Comparison of ENCODE assay signal across 8 cellular contexts in genomic region chr4:139556071-139556734, GRCh38. TPM values are rescaled to one million over a fixed set of nuclear protein-coding genes. Genes with fewer than 3 reads are reported as not detected.
DNase-seq lines count a peak whose midpoint lies in the region; ATAC-seq and TF ChIP-seq lines count a peak whose summit lies in the region.

Gene SETD7 (minus strand): TSS chr4:139556219. CDS start chr4:139556137, 82 bp downstream.

- H3K4me1 ChIP-seq in Karpas-422 (ENCODE audit: low read length) (peaks cover 79% of the 10 kb centered on the region), SJCRH30 (peaks cover 29% of the 10 kb centered on the region), subcutaneous abdominal adipose tissue (ENCODE audit: control insufficient read depth in 5 of 5, insufficient read depth in 5 of 5, low read length in 5 of 5) (peaks cover 7 to 78% (median 55%) of the 10 kb centered on the region in 5 donors)

- peak within 1 kb of the TSS; percentile 99 for H3K4me3 Mint-ChIP-seq in CD14-positive monocyte
- peak within 1 kb of the TSS; percentile 97 for H3K4me3 Mint-ChIP-seq in nephron progenitor cell

- DNase-seq in CD14-positive monocyte (ENCODE audit: low spot score) (peak; percentile 59), Karpas-422 (peak; percentile 90), SJCRH30 (peak; percentile 71 to 75), foreskin fibroblast (peak; percentile 78 to 92), nephron progenitor cell (peak; percentile 67)
- DNase-seq in activated naive CD4-positive, alpha-beta T cell (lab: John Stamatoyannopoulos, UW) = peak; percentile 28 to 45 (median 32)

- H3K27me3 ChIP-seq in Karpas-422 (ENCODE audit: low read length) (no peaks in the 10 kb centered on the region), SJCRH30 (no peaks in the 10 kb centered on the region), subcutaneous abdominal adipose tissue (ENCODE audit: control insufficient read depth in 5 of 5, insufficient read depth in 4 of 5, low read length in 5 of 5) (no peaks in the 10 kb centered on the region)

- peaks cover 28% of the 10 kb centered on the region; the same call in 1 of the 2 replicates for H4K20me1 ChIP-seq in Karpas-422 (ENCODE audit: insufficient read depth, low read depth, low read length)

- no peaks in the 10 kb centered on the region for H3K9me2 ChIP-seq in Karpas-422 (replicated peaks; ENCODE audit: insufficient read depth, low read length)

- H3K27ac ChIP-seq in Karpas-422 (ENCODE audit: low read length) = peak within 1 kb of the TSS; percentile 89
- H3K27ac ChIP-seq in SJCRH30 = peak within 1 kb of the TSS; percentile 80
- peak within 1 kb of the TSS; percentile 92 for H3K27ac ChIP-seq in subcutaneous abdominal adipose tissue (ENCODE audit: low read depth, low read length)

- H3K36me3 Mint-ChIP-seq in CD14-positive monocyte (peaks cover 0 to 5% of the 10 kb centered on the region in 2 donors), nephron progenitor cell (ENCODE audit: low read depth) (no peaks in the 10 kb centered on the region)

- H3K79me2 ChIP-seq in Karpas-422 (ENCODE audit: low read length) = peaks cover 48% of the 10 kb centered on the region

- H3K9me3 ChIP-seq in Karpas-422 (ENCODE audit: low read length) (no peaks in the 10 kb centered on the region), SJCRH30 (replicated peaks) (no peaks in the 10 kb centered on the region), subcutaneous abdominal adipose tissue (ENCODE audit: control insufficient read depth in 5 of 5, low read length in 5 of 5) (no peaks in the 10 kb centered on the region)

- H2AFZ ChIP-seq in Karpas-422 (ENCODE audit: low read length) = peak within 1 kb of the TSS; percentile 10; the same call in 1 of the 2 replicates

- peak within 1 kb of the TSS; percentile 91 for H3K9ac ChIP-seq in Karpas-422 (ENCODE audit: low read length)
- peak within 1 kb of the TSS; percentile 76 to 90 (median 85) for H3K9ac ChIP-seq in subcutaneous abdominal adipose tissue (ENCODE audit: low read length in 5 of 5)

- TF ChIP-seq CTCF in CD14-positive monocyte (IDR thresholded peaks at IDR 0.05) (no peak), foreskin fibroblast (IDR thresholded peaks at IDR 0.05; ENCODE audit: low read depth, low read length) (peak; percentile 5), nephron progenitor cell (IDR thresholded peaks at IDR 0.05) (no peak)

- H3K9me3 Mint-ChIP-seq in CD14-positive monocyte (peaks cover 0 to 3% (median 0%) of the 10 kb centered on the region in 7 donors), nephron progenitor cell (no peaks in the 10 kb centered on the region)

- intact Hi-C loops in CD14-positive monocyte (cut with micrococcal nuclease) = loop anchor here in 1 of 2 donors (5.0 to 10.0 kb wide), 4 partner anchors 104 to 351 kb away; partner anchors contain the start of genes MGST2, NAA15, NDUFC1 and RAB33B

- H3K4me1 Mint-ChIP-seq in CD14-positive monocyte (peaks cover 61% of the 10 kb centered on the region), nephron progenitor cell (peaks cover 80% of the 10 kb centered on the region)

- peak; percentile 37 for ATAC-seq in GM21447 (IDR thresholded peaks at IDR 0.05; ENCODE audit: unreplicated experiment)

- 0 out of 2 replicates have a peak, but pooled peaks cover 8% of the 10 kb centered on the region for H3K36me3 ChIP-seq in Karpas-422 (ENCODE audit: insufficient read depth, low read length)
- no peaks in the 10 kb centered on the region for H3K36me3 ChIP-seq in SJCRH30
- H3K36me3 ChIP-seq in subcutaneous abdominal adipose tissue (ENCODE audit: control insufficient read depth in 5 of 5, insufficient read depth in 5 of 5, low read length in 5 of 5) = no peaks in the 10 kb centered on the region

- peak within 1 kb of the TSS; percentile 94 for H3K4me2 ChIP-seq in Karpas-422 (ENCODE audit: low read depth, low read length, poor library complexity, severe bottlenecking)

- peak within 1 kb of the TSS; percentile 95 to 99 (median 98) for H3K27ac Mint-ChIP-seq in CD14-positive monocyte
- H3K27ac Mint-ChIP-seq in nephron progenitor cell = peak within 1 kb of the TSS; percentile 98

- H3K27me3 Mint-ChIP-seq in CD14-positive monocyte (ENCODE audit: low read depth in 3 of 3) (peaks cover 0 to 2% (median 0%) of the 10 kb centered on the region in 3 donors), nephron progenitor cell (ENCODE audit: low read depth, poor library complexity) (peaks cover 21% of the 10 kb centered on the region)

- H3K4me3 ChIP-seq in Karpas-422 (ENCODE audit: low read length) (peak within 1 kb of the TSS; percentile 77), SJCRH30 (peak within 1 kb of the TSS; percentile 73), foreskin fibroblast (ENCODE audit: low read depth in 1 of 2, low read length in 2 of 2) (peak within 1 kb of the TSS; percentile 81 to 91), subcutaneous abdominal adipose tissue (ENCODE audit: low read depth in 1 of 5, low read length in 5 of 5) (peak within 1 kb of the TSS; percentile 72 to 99 (median 95))

RNA-seq across cellular contexts. Expression of gene SETD7, which starts in this region (rescaled TPM):
- polyA plus RNA-seq in CD14-positive monocyte = 10 to 100 TPM; 15.4 to 16.8 TPM
- total RNA-seq in Karpas-422 (2014; rRNA removed; shearing (Covaris generic); ENCODE audit: low replicate concordance) = 43.5 and 59.4 TPM in 2 replicates
- total RNA-seq in SJCRH30 (2014; rRNA removed; shearing (Covaris generic)) = 26.3 and 26.8 TPM in 2 replicates

Comparison
In these comparisons a context has a peak if more than half of its experiments do, and no peak if none do; other contexts are left out.
1. Peak in every context shown above with its lines: DNase-seq, ATAC-seq, H3K4me3 ChIP-seq and H3K27ac ChIP-seq.
2. DNase-seq: peak in every context shown above with its lines; median percentile 90 in Karpas-422; 85 in foreskin fibroblast; 73 in SJCRH30; 67 in nephron progenitor cell; 59 in CD14-positive monocyte; 32 in activated naive CD4-positive, alpha-beta T cell.